In the genomic region with DNA sequence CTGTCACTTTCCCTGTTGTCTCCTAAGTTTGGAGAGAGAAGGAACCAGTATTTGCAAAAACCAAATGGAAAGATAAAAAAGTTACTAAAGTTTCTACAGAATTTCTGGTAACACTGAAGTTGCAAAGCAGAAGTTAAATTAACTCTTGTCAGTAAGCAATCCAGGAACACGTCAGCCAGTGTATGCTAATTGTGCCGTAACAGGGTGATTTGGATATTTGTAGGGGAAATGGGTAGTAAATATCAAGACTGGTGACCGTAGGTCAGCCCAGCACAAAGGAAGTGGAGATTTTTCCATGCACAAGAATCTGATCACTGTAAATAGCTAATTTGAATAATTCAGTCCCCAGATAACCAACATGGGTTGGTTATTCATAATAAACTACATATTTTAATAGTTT, we compare ENCODE assay signal across 8 cellular contexts. TPM values are rescaled to one million over a fixed set of nuclear protein-coding genes. Genes with fewer than 3 reads are reported as not detected.
DNase-seq lines count a peak whose midpoint lies in the region; ATAC-seq and TF ChIP-seq lines count a peak whose summit lies in the region.

No MANE protein-coding gene starts in this region.

- no peak for ATAC-seq in CD4-positive, alpha-beta T cell (ENCODE audit: poor library complexity)
- ATAC-seq in HG03521 (IDR thresholded peaks at IDR 0.05; ENCODE audit: unreplicated experiment), result no peak
- ATAC-seq in GM21737 (IDR thresholded peaks at IDR 0.05; ENCODE audit: unreplicated experiment), result no peak

- CTCF ChIA-PET in CD4-positive, alpha-beta T cell (lab: Charles Lee), result interaction anchor here (2.4 to 4.1 kb wide), 2 partner anchors 17 to 18 kb away, joined by 13 to 15 read pairs; no protein-coding TSS in a partner anchor
- CTCF ChIA-PET in activated CD4-positive, alpha-beta memory T cell treated with anti-CD3 and anti-CD28 coated beads, Interleukin-2, amount 10 ng/mL, durations not matched to agents 7 days and 5 days (lab: Charles Lee), result interaction anchor here (1.5 to 6.9 kb wide), 5 partner anchors 7 to 343 kb away, joined by 5 to 50 read pairs (median 5); no protein-coding TSS in a partner anchor

- H3K4me3 ChIP-seq in HUES64 (ENCODE audit: low read length) (peak overlapping the region; percentile 81), iPS-20b (ENCODE audit: low read length) (peak overlapping the region; percentile 85)

- intact Hi-C loops in CD4-positive, alpha-beta T cell (cut with DNase I, micrococcal nuclease), result loop anchor here in 1 of 2 experiments (5.0 kb wide), 2 partner anchors 157 to 383 kb away; partner anchors contain the start of genes DUSP16 and GSG1

- no peaks in the 10 kb centered on the region for H3K27me3 ChIP-seq in CD4-positive, alpha-beta T cell (ENCODE audit: control insufficient read depth, insufficient read depth, low read length)
- H3K27me3 ChIP-seq in HUES64 (ENCODE audit: insufficient read depth, low read length) (peaks cover 46% of the 10 kb centered on the region), iPS-20b (ENCODE audit: insufficient read depth, low read length) (peaks cover 73% of the 10 kb centered on the region)

- POLR2A ChIA-PET in CD4-positive, alpha-beta T cell (lab: Charles Lee), result interaction anchor here (1.0 to 16.3 kb wide), 10 partner anchors 17 to 1174 kb away, joined by 3 to 414 read pairs (median 6); partner anchors contain the start of genes BORCS5, GPR19 and MANSC1
- POLR2A ChIA-PET in activated CD4-positive, alpha-beta memory T cell treated with anti-CD3 and anti-CD28 coated beads, Interleukin-2, amount 10 ng/mL, durations not matched to agents 7 days and 5 days (lab: Charles Lee), result interaction anchor here (0.6 to 20.9 kb wide), 20 partner anchors 5 to 1675 kb away, joined by 3 to 886 read pairs (median 6); partner anchors contain the start of genes BORCS5, DUSP16 and GPR19

- peaks cover 86% of the 10 kb centered on the region for H3K36me3 Mint-ChIP-seq in CD4-positive, alpha-beta T cell (ENCODE audit: low read depth)
- peaks cover 82% of the 10 kb centered on the region for H3K36me3 Mint-ChIP-seq in activated CD4-positive, alpha-beta memory T cell treated with anti-CD3 and anti-CD28 coated beads, Interleukin-2, amount 10 ng/mL, durations not matched to agents 7 days and 5 days (ENCODE audit: low read depth)

- H3K36me3 ChIP-seq in HUES64 (ENCODE audit: insufficient read depth, low read length) (peaks cover 35% of the 10 kb centered on the region), iPS-20b (ENCODE audit: insufficient read depth, low read depth, low read length) (peaks cover 38% of the 10 kb centered on the region)

- WGBS in HUES64, result 62% methylated on average over 3 of the region's 3 CpGs

- peak overlapping the region; percentile 97 for H3K27ac ChIP-seq in CD4-positive, alpha-beta T cell (ENCODE audit: low read depth, low read length)
- no peak overlapping the region for H3K27ac ChIP-seq in HUES64 (ENCODE audit: low read depth, low read length)
- no peak overlapping the region for H3K27ac ChIP-seq in iPS-20b (ENCODE audit: low read length)
- peak overlapping the region; percentile 99 for H3K27ac ChIP-seq in substantia nigra (ENCODE audit: low read depth, low read length, poor library complexity, severe bottlenecking)

- H3K4me3 Mint-ChIP-seq in CD4-positive, alpha-beta T cell, result peak overlapping the region; percentile 99
- H3K4me3 Mint-ChIP-seq in activated CD4-positive, alpha-beta memory T cell treated with anti-CD3 and anti-CD28 coated beads, Interleukin-2, amount 10 ng/mL, durations not matched to agents 7 days and 5 days, result peak overlapping the region; percentile 97

- H3K27me3 Mint-ChIP-seq in CD4-positive, alpha-beta T cell, result no peaks in the 10 kb centered on the region
- H3K27me3 Mint-ChIP-seq in activated CD4-positive, alpha-beta memory T cell treated with anti-CD3 and anti-CD28 coated beads, Interleukin-2, amount 10 ng/mL, durations not matched to agents 7 days and 5 days, result no peaks in the 10 kb centered on the region

- H3K4me1 ChIP-seq in HUES64 (ENCODE audit: insufficient read depth, low read length) (peaks cover 44% of the 10 kb centered on the region), iPS-20b (ENCODE audit: insufficient read depth, low read length) (peaks cover 22% of the 10 kb centered on the region; the same call in 1 of the 2 replicates)

- peaks cover 51% of the 10 kb centered on the region for H3K4me1 Mint-ChIP-seq in CD4-positive, alpha-beta T cell (ENCODE audit: low read depth)
- H3K4me1 Mint-ChIP-seq in activated CD4-positive, alpha-beta memory T cell treated with anti-CD3 and anti-CD28 coated beads, Interleukin-2, amount 10 ng/mL, durations not matched to agents 7 days and 5 days, result peaks cover 16% of the 10 kb centered on the region

- TF ChIP-seq CTCF in CD4-positive, alpha-beta T cell (IDR thresholded peaks at IDR 0.05), result no peak

- no peak overlapping the region for H3K9ac ChIP-seq in HUES64 (ENCODE audit: low read depth, low read length)
- H3K9ac ChIP-seq in iPS-20b (ENCODE audit: low read depth, low read length), result no peak overlapping the region

- no peak for DNase-seq in CD4-positive, alpha-beta T cell
- no peak for DNase-seq in activated CD4-positive, alpha-beta memory T cell treated with anti-CD3 and anti-CD28 coated beads, Interleukin-2, amount 10 ng/mL, durations not matched to agents 7 days and 5 days
- DNase-seq in substantia nigra (lab: John Stamatoyannopoulos, UW) (no peak), AG08395 (ENCODE audit: low spot score) (no peak)

- H3K9me3 ChIP-seq in CD4-positive, alpha-beta T cell (ENCODE audit: control insufficient read depth, low read length), result no peaks in the 10 kb centered on the region
- H3K9me3 ChIP-seq in HUES64 (ENCODE audit: insufficient read depth, low read depth, low read length) (no peaks in the 10 kb centered on the region), iPS-20b (ENCODE audit: insufficient read depth, low read depth, low read length) (no peaks in the 10 kb centered on the region)

- peak overlapping the region; percentile 95 for H3K27ac Mint-ChIP-seq in CD4-positive, alpha-beta T cell
- H3K27ac Mint-ChIP-seq in activated CD4-positive, alpha-beta memory T cell treated with anti-CD3 and anti-CD28 coated beads, Interleukin-2, amount 10 ng/mL, durations not matched to agents 7 days and 5 days, result peak overlapping the region; percentile 99

- H3K9me3 Mint-ChIP-seq in CD4-positive, alpha-beta T cell, result no peaks in the 10 kb centered on the region
- no peaks in the 10 kb centered on the region for H3K9me3 Mint-ChIP-seq in activated CD4-positive, alpha-beta memory T cell treated with anti-CD3 and anti-CD28 coated beads, Interleukin-2, amount 10 ng/mL, durations not matched to agents 7 days and 5 days

RNA-seq across cellular contexts. Expression of gene CDKN1B, which starts 2.3 kb away (rescaled TPM):
- 100 to 1,000 TPM; 352 TPM for total RNA-seq in CD4-positive, alpha-beta T cell
- polyA plus RNA-seq in HUES64 (2013, experiment 1 of 2), result 12.7 TPM
- polyA plus RNA-seq in HUES64 (2013, experiment 2 of 2), result 19.9 TPM
- 100 to 1,000 TPM; 164 to 166 TPM for total RNA-seq in activated CD4-positive, alpha-beta memory T cell treated with anti-CD3 and anti-CD28 coated beads, Interleukin-2, amount 10 ng/mL, durations not matched to agents 7 days and 5 days

RNA-seq across cellular contexts. Expression of gene GPR19, which starts 23.5 kb away (rescaled TPM):
- total RNA-seq in CD4-positive, alpha-beta T cell, result 1 to 10 TPM; 1.1 to 1.9 TPM
- polyA plus RNA-seq in HUES64 (2013, experiment 1 of 2), result 14.3 TPM
- polyA plus RNA-seq in HUES64 (2013, experiment 2 of 2), result 17.4 TPM
- 10 to 100 TPM; 18.6 to 20.1 TPM for total RNA-seq in activated CD4-positive, alpha-beta memory T cell treated with anti-CD3 and anti-CD28 coated beads, Interleukin-2, amount 10 ng/mL, durations not matched to agents 7 days and 5 days

Comparison
In these comparisons a context has a peak if more than half of its experiments do, and no peak if none do; other contexts are left out.
1. H3K27ac ChIP-seq: peak in CD4-positive, alpha-beta T cell (single experiment) and substantia nigra (single experiment); none in HUES64 (single experiment) and iPS-20b (single experiment).
2. RNA of gene GPR19, which starts 23.5 kb away (total RNA-seq): 18.6 to 20.1 TPM in activated CD4-positive, alpha-beta memory T cell treated with anti-CD3 and anti-CD28 coated beads, Interleukin-2, amount 10 ng/mL, durations not matched to agents 7 days and 5 days; 1.1 to 1.9 TPM in CD4-positive, alpha-beta T cell; every median in the first group is over 4 times any median in the second.